In the genomic region with DNA sequence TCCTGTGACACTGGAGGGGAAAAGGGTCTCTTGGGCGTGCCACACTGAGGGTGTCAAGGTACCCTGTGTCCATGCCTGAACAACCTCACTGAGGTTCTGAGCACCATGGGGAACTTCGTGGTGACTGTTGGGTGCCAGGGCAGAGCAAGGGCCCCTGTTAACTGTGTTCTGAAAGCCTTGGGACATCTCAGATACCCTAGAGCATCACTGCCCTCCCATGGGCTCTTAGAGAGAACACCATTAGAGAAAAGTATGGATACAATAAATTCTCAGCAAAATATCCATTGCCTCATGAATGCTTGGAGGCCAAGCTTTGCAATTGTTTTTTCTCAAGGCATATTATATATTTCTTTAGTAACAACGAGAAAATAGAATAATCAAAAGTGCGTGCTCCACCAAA, we compare ENCODE assay signal across 23 cellular contexts.
"Had no signal": no experiment of that assay in that cellular context is flagged by ENCODE, and none has a peak within 500 bp of the region (broad histone marks: within the 10 kb centered on the region; RNA-seq: fewer than 3 reads in every experiment).

No MANE protein-coding gene starts in this region.

- H3K4me3 Mint-ChIP-seq: activated B cell treated with CpG ODN at 0.5 μM for 24 hours; activated CD4-positive, alpha-beta memory T cell treated with anti-CD3 and anti-CD28 coated beads for 36 hours; activated CD4-positive, alpha-beta T cell treated with anti-CD3 and anti-CD28 coated beads for 36 hours; activated naive CD4-positive, alpha-beta T cell treated with anti-CD3 and anti-CD28 coated beads for 36 hours; immature natural killer cell; mesothelial cell of epicardium; natural killer cell; type B pancreatic cell had no signal

- H3K27me3 Mint-ChIP-seq: activated B cell treated with CpG ODN at 0.5 μM for 24 hours; activated CD4-positive, alpha-beta memory T cell treated with anti-CD3 and anti-CD28 coated beads for 36 hours; activated CD4-positive, alpha-beta T cell treated with anti-CD3 and anti-CD28 coated beads for 36 hours; type B pancreatic cell had no signal

- H3K4me1 Mint-ChIP-seq: activated B cell treated with CpG ODN at 0.5 μM for 24 hours, immature natural killer cell, natural killer cell had no signal

- H3K36me3 Mint-ChIP-seq: activated CD4-positive, alpha-beta memory T cell treated with anti-CD3 and anti-CD28 coated beads for 36 hours; immature natural killer cell; mesothelial cell of epicardium; natural killer cell; type B pancreatic cell had no signal

- DNase-seq: activated B cell treated with CpG ODN at 0.5 μM for 24 hours; activated CD4-positive, alpha-beta memory T cell treated with anti-CD3 and anti-CD28 coated beads for 36 hours; activated CD4-positive, alpha-beta T cell treated with anti-CD3 and anti-CD28 coated beads for 36 hours; activated naive CD4-positive, alpha-beta T cell treated with anti-CD3 and anti-CD28 coated beads for 36 hours; activated T-cell treated with anti-CD3 and anti-CD28 coated beads, Interleukin-2, amount 50 U/mL, for 48 hours; amygdala; erythroblast; foreskin fibroblast; immature natural killer cell; kidney glomerular epithelial cell; left ventricle myocardium inferior; natural killer cell; spleen; stimulated activated CD4-positive, alpha-beta T cell treated with anti-CD3 and anti-CD28 coated beads, Interleukin-4, amount 100 ng/mL, for 1 hour; stimulated activated naive CD4-positive, alpha-beta T cell treated with Interleukin-2 at 50 U/mL for 16 hours; T1000 had no signal

- H3K27ac Mint-ChIP-seq: activated B cell treated with CpG ODN at 0.5 μM for 24 hours; activated CD4-positive, alpha-beta memory T cell treated with anti-CD3 and anti-CD28 coated beads for 36 hours; activated CD4-positive, alpha-beta T cell treated with anti-CD3 and anti-CD28 coated beads for 36 hours; activated naive CD4-positive, alpha-beta T cell treated with anti-CD3 and anti-CD28 coated beads for 36 hours; immature natural killer cell; mesothelial cell of epicardium; natural killer cell; type B pancreatic cell had no signal

- H3K27ac ChIP-seq: coronary artery, left ventricle myocardium inferior, prostate gland, right atrium auricular region, spleen, thoracic aorta, vagina had no signal

- H3K9me3 Mint-ChIP-seq: activated B cell treated with CpG ODN at 0.5 μM for 24 hours; activated CD4-positive, alpha-beta memory T cell treated with anti-CD3 and anti-CD28 coated beads for 36 hours; activated naive CD4-positive, alpha-beta T cell treated with anti-CD3 and anti-CD28 coated beads for 36 hours; mesothelial cell of epicardium; natural killer cell; type B pancreatic cell had no signal
